Comparison of ENCODE assay signal across 11 cellular contexts in the genomic region with DNA sequence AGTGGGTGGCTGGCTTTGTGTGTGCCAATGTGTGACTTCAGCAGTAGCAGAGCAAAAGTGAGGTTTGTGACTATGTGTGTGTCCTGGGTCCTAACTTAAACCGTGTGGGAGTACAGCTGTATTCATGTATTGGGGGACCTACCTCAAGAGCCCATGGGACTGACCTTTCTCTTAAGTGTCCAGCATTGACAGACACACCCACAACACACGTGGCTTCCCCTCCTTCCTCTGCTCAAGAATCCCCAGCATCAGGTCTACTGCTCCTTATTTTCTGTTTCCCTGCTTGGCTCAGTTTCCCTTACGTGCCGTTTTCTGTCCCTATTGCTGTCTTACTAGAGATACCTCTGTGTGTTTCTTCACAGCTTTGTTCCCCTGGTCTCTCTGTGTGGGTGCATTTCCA. TPM values are rescaled to one million over a fixed set of nuclear protein-coding genes. Genes with fewer than 3 reads are reported as not detected.
DNase-seq lines count a peak whose midpoint lies in the region; ATAC-seq, FAIRE-seq and TF ChIP-seq lines count a peak whose summit lies in the region.
"Had no signal": no experiment of that assay in that cellular context is flagged by ENCODE, and none has a peak within 500 bp of the region (broad histone marks: within the 10 kb centered on the region; RNA-seq: fewer than 3 reads in every experiment).

No MANE protein-coding gene starts in this region.

- DNase-seq in HFFc6 (no peak), kidney (no peak), NCI-H526 treated with DMSO at 0.1 percent for 48 hours (lab: John Stamatoyannopoulos, UW) (no peak)
- no peak for DNase-seq in effector CD8-positive, alpha-beta T cell (lab: John Stamatoyannopoulos, UW)
- DNase-seq: activated naive CD8-positive, alpha-beta T cell treated with anti-CD3 and anti-CD28 coated beads, Interleukin-2, amount 10 ng/mL, durations not matched to agents 7 days and 5 days; NCI-H524 had no signal

- no peaks in the 10 kb centered on the region for H3K9me3 Mint-ChIP-seq in HFFc6
- H3K9me3 Mint-ChIP-seq: activated naive CD8-positive, alpha-beta T cell treated with anti-CD3 and anti-CD28 coated beads, Interleukin-2, amount 10 ng/mL, durations not matched to agents 7 days and 5 days had no signal

- H3K4me3 Mint-ChIP-seq in HFFc6, result peak overlapping the region; percentile 92
- H3K4me3 Mint-ChIP-seq: activated naive CD8-positive, alpha-beta T cell treated with anti-CD3 and anti-CD28 coated beads, Interleukin-2, amount 10 ng/mL, durations not matched to agents 7 days and 5 days had no signal

- H3K36me3 Mint-ChIP-seq in HFFc6 (ENCODE audit: low read depth), result peaks cover 18% of the 10 kb centered on the region; the same call in 1 of the 2 replicates

- H3K9me3 ChIP-seq in kidney (ENCODE audit: control insufficient read depth in 1 of 2, low read length in 2 of 2) (no peaks in the 10 kb centered on the region), subcutaneous abdominal adipose tissue (ENCODE audit: control insufficient read depth in 5 of 5, low read length in 5 of 5) (no peaks in the 10 kb centered on the region)

- H3K27ac ChIP-seq in angular gyrus (ENCODE audit: low read depth, low read length) (peak overlapping the region; percentile 68), kidney (ENCODE audit: low read depth in 2 of 2, low read length in 2 of 2) (peak overlapping the region; percentile 9 to 51), subcutaneous abdominal adipose tissue (ENCODE audit: low read depth, low read length) (peak overlapping the region; percentile 93)

- no peak for FAIRE-seq in kidney (lab: Jason Lieb, UNC)

- H3K9ac ChIP-seq in kidney (ENCODE audit: low read length in 2 of 2) (peak overlapping the region in 1 of 2 donors; percentile 44), subcutaneous abdominal adipose tissue (ENCODE audit: low read length in 5 of 5) (peak overlapping the region; percentile 17 to 82 (median 74))

- peak overlapping the region; percentile 76 for H3K27ac Mint-ChIP-seq in HFFc6

- no peak for TF ChIP-seq CTCF in HFFc6 (IDR thresholded peaks at IDR 0.05)
- TF ChIP-seq CTCF in kidney (IDR thresholded peaks at IDR 0.05; ENCODE audit: borderline replicate concordance, extremely low read depth, insufficient read depth), result no peak

- peaks cover 52% of the 10 kb centered on the region for H3K4me1 Mint-ChIP-seq in HFFc6 (ENCODE audit: low read depth)

- H3K36me3 ChIP-seq in kidney (ENCODE audit: control insufficient read depth in 1 of 2, insufficient read depth in 2 of 2, low read length in 2 of 2), result peaks cover 5 to 18% of the 10 kb centered on the region in 2 donors
- peaks cover 0 to 31% (median 23%) of the 10 kb centered on the region in 5 donors for H3K36me3 ChIP-seq in subcutaneous abdominal adipose tissue (ENCODE audit: control insufficient read depth in 5 of 5, insufficient read depth in 5 of 5, low read length in 5 of 5)

- intact Hi-C loops in kidney (cut with DNase I), result no loop called here

- no peak for ATAC-seq in GM18502 (IDR thresholded peaks at IDR 0.05; ENCODE audit: poor library complexity, unreplicated experiment)
- no peak for ATAC-seq in HG02852 (IDR thresholded peaks at IDR 0.05; ENCODE audit: unreplicated experiment)

- H3K4me3 ChIP-seq in kidney (ENCODE audit: low read length in 2 of 2), result peak overlapping the region; percentile 63 to 89
- H3K4me3 ChIP-seq in subcutaneous abdominal adipose tissue (ENCODE audit: low read depth in 1 of 5, low read length in 5 of 5), result peak overlapping the region; percentile 61 to 83 (median 71)

- no peaks in the 10 kb centered on the region; the same call in 1 of the 2 replicates for H3K27me3 Mint-ChIP-seq in HFFc6 (ENCODE audit: insufficient read depth)
- H3K27me3 Mint-ChIP-seq: activated naive CD8-positive, alpha-beta T cell treated with anti-CD3 and anti-CD28 coated beads, Interleukin-2, amount 10 ng/mL, durations not matched to agents 7 days and 5 days had no signal

- peaks cover 32 to 39% of the 10 kb centered on the region in 2 donors for H3K4me1 ChIP-seq in kidney (ENCODE audit: control insufficient read depth in 1 of 2, insufficient read depth in 1 of 2, low read depth in 1 of 2, low read length in 2 of 2)
- H3K4me1 ChIP-seq in subcutaneous abdominal adipose tissue (ENCODE audit: control insufficient read depth in 5 of 5, insufficient read depth in 5 of 5, low read length in 5 of 5), result peaks cover 19 to 56% (median 52%) of the 10 kb centered on the region in 5 donors

- no peaks in the 10 kb centered on the region for H3K27me3 ChIP-seq in subcutaneous abdominal adipose tissue (ENCODE audit: control insufficient read depth in 5 of 5, insufficient read depth in 4 of 5, low read length in 5 of 5)

RNA-seq across cellular contexts. Expression of a gene that starts 0.6 kb away (rescaled TPM):
- total RNA-seq in HFFc6 (2021; fragmentation: NEBNext Ultra II Directional; extraction: Animal tissue kit (Norgen Biotek cat#: 25700)), result 10 to 100 TPM; 20.9 to 26.3 (median 23.6) TPM
- total RNA-seq in kidney, result 15.2 TPM
- polyA plus RNA-seq in kidney (ENCODE audit: insufficient read depth, low read depth, low replicate concordance), result 17.7 TPM

RNA-seq across cellular contexts. Expression of a gene that starts 6.1 kb away (rescaled TPM):
- total RNA-seq in HFFc6 (2021; fragmentation: NEBNext Ultra II Directional; extraction: Animal tissue kit (Norgen Biotek cat#: 25700)), result 10 to 100 TPM; 20.5 to 27.4 (median 22.0) TPM
- total RNA-seq in kidney, result 49.2 TPM
- 83.7 TPM for polyA plus RNA-seq in kidney (ENCODE audit: insufficient read depth, low read depth, low replicate concordance)

RNA-seq across cellular contexts. Expression of a gene that starts 9.8 kb away (rescaled TPM):
- total RNA-seq in HFFc6 (2021; fragmentation: NEBNext Ultra II Directional; extraction: Animal tissue kit (Norgen Biotek cat#: 25700)), result under 1 TPM in 1 of 6 experiments, not detected in 5; 0.88 TPM
- not detected for total RNA-seq in kidney
- polyA plus RNA-seq in kidney (ENCODE audit: insufficient read depth, low read depth, low replicate concordance), result not detected
- total RNA-seq: myocyte had no signal

RNA-seq across cellular contexts. Expression of a gene that starts 15.0 kb away (rescaled TPM):
- 100 to 1,000 TPM; 126 to 148 (median 138) TPM for total RNA-seq in HFFc6 (2021; fragmentation: NEBNext Ultra II Directional; extraction: Animal tissue kit (Norgen Biotek cat#: 25700))
- total RNA-seq in kidney, result 40.6 TPM
- polyA plus RNA-seq in kidney (ENCODE audit: insufficient read depth, low read depth, low replicate concordance), result 43.3 TPM

RNA-seq across cellular contexts. Expression of a gene that starts 23.7 kb away (rescaled TPM):
- under 1 TPM in 2 of 6 experiments, not detected in 4; 0.14 to 0.17 TPM for total RNA-seq in HFFc6 (2021; fragmentation: NEBNext Ultra II Directional; extraction: Animal tissue kit (Norgen Biotek cat#: 25700))
- not detected for total RNA-seq in kidney
- polyA plus RNA-seq in kidney (ENCODE audit: insufficient read depth, low read depth, low replicate concordance), result not detected
- total RNA-seq: activated naive CD8-positive, alpha-beta T cell treated with anti-CD3 and anti-CD28 coated beads, Interleukin-2, amount 10 ng/mL, durations not matched to agents 7 days and 5 days; myocyte had no signal

Comparison
In these comparisons a context has a peak if more than half of its experiments do, and no peak if none do; other contexts are left out.
1. H3K27ac ChIP-seq: peak in every context shown above with its lines; median percentile 93 in subcutaneous abdominal adipose tissue; 68 in angular gyrus; 30 in kidney.